8 cellular contexts compared by ENCODE assay signal in genomic region chr16:424033-424622, GRCh38. TPM values are rescaled to one million over a fixed set of nuclear protein-coding genes. Genes with fewer than 3 reads are reported as not detected.
DNase-seq lines count a peak whose midpoint lies in the region; ATAC-seq and TF ChIP-seq lines count a peak whose summit lies in the region.

No MANE protein-coding gene starts in this region.

- DNase-seq in AG09309 (ENCODE audit: low read depth) (peak; percentile 99), HL-60 (ENCODE audit: low read depth in 1 of 2, low spot score in 1 of 2) (peak; percentile 24 to 82), foreskin melanocyte (peak; percentile 42), omental fat pad (ENCODE audit: low spot score) (no peak), NCI-H2081 (lab: John Stamatoyannopoulos, UW) (no peak), SKM-1 (lab: John Stamatoyannopoulos, UW; ENCODE audit: unreplicated experiment) (no peak)
- DNase-seq in activated CD8-positive, alpha-beta T cell treated with anti-CD3 and anti-CD28 coated beads for 36 hours, result no peak

- peaks cover 27% of the 10 kb centered on the region for H3K4me1 Mint-ChIP-seq in activated CD8-positive, alpha-beta T cell treated with anti-CD3 and anti-CD28 coated beads for 36 hours (ENCODE audit: low read depth)

- no peak overlapping the region for H3K27ac ChIP-seq in HL-60 (replicated peaks)

- POLR2A ChIA-PET in activated CD8-positive, alpha-beta T cell treated with anti-CD3 and anti-CD28 coated beads for 36 hours (lab: Charles Lee), result interaction anchor here (0.9 kb wide), 2 partner anchors 21 to 23 kb away, joined by 3 read pairs; no protein-coding TSS in a partner anchor

- H3K4me3 Mint-ChIP-seq in activated CD8-positive, alpha-beta T cell treated with anti-CD3 and anti-CD28 coated beads for 36 hours, result peak overlapping the region; percentile 79

- peaks cover 6% of the 10 kb centered on the region for H3K36me3 Mint-ChIP-seq in activated CD8-positive, alpha-beta T cell treated with anti-CD3 and anti-CD28 coated beads for 36 hours (ENCODE audit: low read depth)

- CTCF ChIA-PET in activated CD8-positive, alpha-beta T cell treated with anti-CD3 and anti-CD28 coated beads for 36 hours (lab: Charles Lee), result interaction anchor here (1.6 to 2.5 kb wide), 2 partner anchors 23 to 32 kb away, joined by 7 to 11 read pairs; partner anchors contain the start of gene DECR2

- H3K27ac Mint-ChIP-seq in activated CD8-positive, alpha-beta T cell treated with anti-CD3 and anti-CD28 coated beads for 36 hours, result no peak overlapping the region

- no peaks in the 10 kb centered on the region for H3K9me3 Mint-ChIP-seq in activated CD8-positive, alpha-beta T cell treated with anti-CD3 and anti-CD28 coated beads for 36 hours

- H3K27me3 ChIP-seq in HL-60 (ENCODE audit: insufficient read depth, poor library complexity, severe bottlenecking), result peaks cover 11% of the 10 kb centered on the region

- H3K27me3 Mint-ChIP-seq in activated CD8-positive, alpha-beta T cell treated with anti-CD3 and anti-CD28 coated beads for 36 hours, result no peaks in the 10 kb centered on the region

- H3K4me3 ChIP-seq in AG09309 (ENCODE audit: control insufficient read depth, low read depth, low read length), result peak overlapping the region; percentile 35
- no peak overlapping the region for H3K4me3 ChIP-seq in HL-60 (replicated peaks; ENCODE audit: insufficient read depth, low read length)

- no peak for ATAC-seq in activated CD8-positive, alpha-beta T cell treated with anti-CD3 and anti-CD28 coated beads for 36 hours
- ATAC-seq in omental fat pad (ENCODE audit: low FRiP score) (peak; percentile 91), GM18861 (IDR thresholded peaks at IDR 0.05; ENCODE audit: unreplicated experiment) (no peak)

- intact Hi-C loops in activated CD8-positive, alpha-beta T cell treated with anti-CD3 and anti-CD28 coated beads for 36 hours (cut with micrococcal nuclease), result no loop called here

- TF ChIP-seq CTCF in AG09309 (IDR thresholded peaks at IDR 0.05; ENCODE audit: control insufficient read depth, insufficient read depth, low read depth, low read length, missing control alignments) (no peak), HL-60 (IDR thresholded peaks at IDR 0.05; ENCODE audit: insufficient read depth, low read length) (no peak), omental fat pad (IDR thresholded peaks at IDR 0.05) (no peak)
- TF ChIP-seq CTCF in activated CD8-positive, alpha-beta T cell treated with anti-CD3 and anti-CD28 coated beads for 36 hours (IDR thresholded peaks at IDR 0.05), result no peak

RNA-seq across cellular contexts. Expression of gene RAB11FIP3, which starts 1.3 kb away (rescaled TPM):
- 10 to 100 TPM; 18.7 to 20.4 TPM for total RNA-seq in activated CD8-positive, alpha-beta T cell treated with anti-CD3 and anti-CD28 coated beads for 36 hours
- total RNA-seq in omental fat pad, result 10 to 100 TPM; 24.9 to 52.2 (median 48.7) TPM

RNA-seq across cellular contexts. Expression of gene DECR2, which starts 22.4 kb away (rescaled TPM):
- 1 to 10 TPM; 9.7 to 10.0 TPM for total RNA-seq in activated CD8-positive, alpha-beta T cell treated with anti-CD3 and anti-CD28 coated beads for 36 hours
- 10 to 100 TPM; 16.5 to 30.9 (median 21.4) TPM for total RNA-seq in omental fat pad

RNA-seq across cellular contexts. Expression of gene NME4, which starts 27.1 kb away (rescaled TPM):
- total RNA-seq in activated CD8-positive, alpha-beta T cell treated with anti-CD3 and anti-CD28 coated beads for 36 hours, result 10 to 100 TPM; 22.9 to 24.2 TPM
- 100 to 1,000 TPM in 1 of 4 donors, 10 to 100 TPM in 3; 49.5 to 115 (median 79.3) TPM for total RNA-seq in omental fat pad

RNA-seq across cellular contexts. Expression of gene PGAP6, which starts 42.4 kb away (rescaled TPM):
- total RNA-seq in activated CD8-positive, alpha-beta T cell treated with anti-CD3 and anti-CD28 coated beads for 36 hours, result 10 to 100 TPM; 21.9 to 24.8 TPM
- 10 to 100 TPM; 27.3 to 41.1 (median 39.0) TPM for total RNA-seq in omental fat pad

RNA-seq across cellular contexts. Expression of gene MRPL28, which starts 53.8 kb away (rescaled TPM):
- 10 to 100 TPM; 95.0 to 98.2 TPM for total RNA-seq in activated CD8-positive, alpha-beta T cell treated with anti-CD3 and anti-CD28 coated beads for 36 hours
- total RNA-seq in omental fat pad, result 10 to 100 TPM; 53.3 to 58.2 (median 53.9) TPM

Comparison
In these comparisons a context has a peak if more than half of its experiments do, and no peak if none do; other contexts are left out.
1. DNase-seq: peak in AG09309 (single experiment), HL-60 (2 of 2) and foreskin melanocyte (single experiment); none in activated CD8-positive, alpha-beta T cell treated with anti-CD3 and anti-CD28 coated beads for 36 hours (single experiment), omental fat pad (single experiment), NCI-H2081 (0 of 2) and SKM-1 (single experiment).